8 cellular contexts compared by ENCODE assay signal in genomic region chr12:57078519-57079404, GRCh38. TPM values are rescaled to one million over a fixed set of nuclear protein-coding genes. Genes with fewer than 3 reads are reported as not detected.
DNase-seq lines count a peak whose midpoint lies in the region; ATAC-seq and TF ChIP-seq lines count a peak whose summit lies in the region.

TSS of gene NEMP1 (minus strand) at chr12:57078791. CDS start at chr12:57078745, 46 bp downstream.

- TF ChIP-seq CTCF in C4-2B (conservative IDR thresholded peaks at IDR 0.05) (no peak), left lung (IDR thresholded peaks at IDR 0.05) (peak in 1 of 2 donors; percentile 9)

- H3K4me3 ChIP-seq in left lung: peak within 1 kb of the TSS; percentile 77 to 90

- no peaks in the 10 kb centered on the region for H3K27me3 ChIP-seq in left lung

- ATAC-seq in GM19395 (IDR thresholded peaks at IDR 0.05; ENCODE audit: unreplicated experiment): peak; percentile 97
- peak; percentile 94 for ATAC-seq in HG03565 (IDR thresholded peaks at IDR 0.05; ENCODE audit: unreplicated experiment)
- ATAC-seq in left lung: peak; percentile 99

- intact Hi-C loops in left lung (cut with DNase I): no loop called here

- H3K27ac ChIP-seq in C4-2B (peak within 1 kb of the TSS; percentile 81), left lung (peak within 1 kb of the TSS; percentile 87 to 90)

- peaks cover 10 to 20% of the 10 kb centered on the region in 2 donors for H3K4me1 ChIP-seq in left lung

- no peaks in the 10 kb centered on the region for H3K9me3 ChIP-seq in left lung

- no peaks in the 10 kb centered on the region for H3K36me3 ChIP-seq in left lung

- DNase-seq in NCI-H774 (lab: John Stamatoyannopoulos, UW) (peak; percentile 100), dermis blood vessel endothelial cell (peak; percentile 100), left lung (peak; percentile 94 to 98)
- DNase-seq in activated CD4-positive, alpha-beta T cell treated with anti-CD3 and anti-CD28 coated beads, Interleukin-2, amount 50 U/mL, for 4 hours: peak; percentile 90 to 93
- peak; percentile 87 for DNase-seq in stimulated activated CD4-positive, alpha-beta T cell treated with anti-CD3 and anti-CD28 coated beads, Interleukin-4, amount 100 ng/mL, for 1 hour

RNA-seq across cellular contexts. Expression of gene NEMP1, which starts in this region (rescaled TPM):
- 7.8 and 10.7 TPM in 2 replicates for total RNA-seq in dermis blood vessel endothelial cell
- 10 to 100 TPM; 16.4 to 17.9 TPM for total RNA-seq in left lung

Comparison
In these comparisons a context has a peak if more than half of its experiments do, and no peak if none do; other contexts are left out.
1. Peak in every context shown above with its lines: DNase-seq, ATAC-seq, H3K4me3 ChIP-seq and H3K27ac ChIP-seq.